ENCODE assay signal across 19 cellular contexts in the genomic region with DNA sequence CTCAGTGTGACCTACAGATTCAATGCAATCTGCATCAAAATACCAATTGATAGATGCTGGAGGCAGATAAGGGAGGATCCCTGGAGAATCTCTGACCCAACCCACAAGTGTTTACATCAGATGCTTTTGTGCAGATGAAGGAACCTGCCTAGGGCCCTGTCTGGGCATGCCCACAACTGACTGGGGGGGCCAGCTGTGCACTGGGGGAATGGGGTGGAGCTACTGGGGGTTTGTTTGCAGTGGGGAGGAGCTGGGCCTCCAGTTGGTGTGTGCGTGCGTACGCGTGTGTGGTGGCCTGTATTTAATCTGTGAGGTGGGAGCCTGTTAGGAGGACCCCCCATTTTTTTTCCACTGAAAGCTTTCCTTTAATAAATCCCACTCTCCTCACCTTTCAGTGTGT.
DNase-seq lines count a peak whose midpoint lies in the region; ATAC-seq, FAIRE-seq and TF ChIP-seq lines count a peak whose summit lies in the region.
"Had no signal": no experiment of that assay in that cellular context is flagged by ENCODE, and none has a peak within 500 bp of the region (broad histone marks: within the 10 kb centered on the region; RNA-seq: fewer than 3 reads in every experiment).

No MANE protein-coding gene starts in this region.

- H3K4me3 ChIP-seq in HCT116 (replicated peaks in 1 of 2; ENCODE audit: low read depth in 1 of 2, low read length in 2 of 2) (no peak overlapping the region), HUES6 (ENCODE audit: low read depth, low read length) (no peak overlapping the region)
- H3K4me3 ChIP-seq: A549 had no signal

- H3K9ac ChIP-seq in HCT116 (ENCODE audit: low read length), result no peak overlapping the region
- no peak overlapping the region for H3K9ac ChIP-seq in HUES6 (ENCODE audit: low read length)

- TF ChIP-seq CTCF in HCT116 (IDR thresholded peaks at IDR 0.05 in 2 of 3, conservative IDR thresholded peaks at IDR 0.05 in 1 of 3; ENCODE audit: borderline replicate concordance in 1 of 3, insufficient read depth in 1 of 3, low read depth in 2 of 3, low read length in 2 of 3) (no peak), WTC11 (IDR thresholded peaks at IDR 0.05) (no peak)

- H3K9me3 ChIP-seq in HCT116 (ENCODE audit: control insufficient read depth in 1 of 2, insufficient read depth in 1 of 2, low read depth in 1 of 2, low read length in 2 of 2) (no peaks in the 10 kb centered on the region), HUES6 (ENCODE audit: control insufficient read depth, insufficient read depth, low read depth, low read length) (peaks cover 21% of the 10 kb centered on the region; the same call in 1 of the 2 replicates)
- H3K9me3 ChIP-seq: A549, BE2C had no signal

- POLR2A ChIA-PET in HCT116 (lab: Charles Lee) (no interaction called here), WTC11 (lab: Charles Lee) (no interaction called here)

- H3K27me3 ChIP-seq in HCT116 (ENCODE audit: insufficient read depth, low read length) (no peaks in the 10 kb centered on the region), HUES6 (ENCODE audit: control insufficient read depth, insufficient read depth, low read length) (no peaks in the 10 kb centered on the region)
- H3K27me3 ChIP-seq: BE2C had no signal

- H4K20me1 ChIP-seq in HCT116 (ENCODE audit: insufficient read depth), result no peaks in the 10 kb centered on the region

- intact Hi-C loops in HCT116 (cut with micrococcal nuclease), result no loop called here

- no peak overlapping the region for H3K27ac Mint-ChIP-seq in WTC11
- H3K27ac Mint-ChIP-seq: CD8-positive, alpha-beta T cell had no signal

- ATAC-seq in HCT116 (peak; percentile 55; the same call in 1 of the 2 replicates), WTC11 (peak; percentile 75)
- ATAC-seq: A549; CD8-positive, alpha-beta T cell had no signal

- no peak for TF ChIP-seq RAD21 in HCT116 (IDR thresholded peaks at IDR 0.05; ENCODE audit: low read depth)

- CTCF ChIA-PET in HCT116 (lab: Charles Lee), result no interaction called here
- CTCF ChIA-PET in WTC11 (lab: Charles Lee), result interaction anchor here (0.6 kb wide), 1 partner anchor 937 kb away, joined by 4 read pairs; no protein-coding TSS in a partner anchor

- DNase-seq in HCT116 (ENCODE audit: low read depth, low spot score) (no peak), WTC11 (ENCODE audit: low spot score) (no peak), urothelium cell line (ENCODE audit: low spot score) (peak; percentile 16), NCI-H524 treated with DMSO at 0.1 percent for 48 hours (lab: John Stamatoyannopoulos, UW) (no peak), T1000 (lab: John Stamatoyannopoulos, UW) (no peak)
- no peak for DNase-seq in effector CD8-positive, alpha-beta T cell (lab: John Stamatoyannopoulos, UW)
- DNase-seq: BE2C; CD8-positive, alpha-beta T cell; COR-L47; DMS153; DMS79 treated with DMSO at 0.1 percent for 48 hours; EL; GDM1 had no signal

- H3K4me1 ChIP-seq in HCT116 (ENCODE audit: control insufficient read depth in 1 of 2, insufficient read depth in 2 of 2, low read length in 2 of 2), result no peaks in the 10 kb centered on the region
- no peaks in the 10 kb centered on the region for H3K4me1 ChIP-seq in HUES6 (ENCODE audit: control insufficient read depth, insufficient read depth, low read length)
- H3K4me1 ChIP-seq: A549, BE2C had no signal

- H3K27ac ChIP-seq in HCT116 (ENCODE audit: low read depth, low read length), result no peak overlapping the region
- H3K27ac ChIP-seq in HUES6 (ENCODE audit: low read depth, low read length), result 0 out of 2 replicates have a peak overlapping the region, but pooled peaks have one; percentile 18
- H3K27ac ChIP-seq: A549, C4-2B had no signal

- no peaks in the 10 kb centered on the region for H3K9me2 ChIP-seq in HCT116 (ENCODE audit: insufficient read depth)

- no peaks in the 10 kb centered on the region for H3K79me2 ChIP-seq in HCT116 (ENCODE audit: insufficient read depth, low read length)

- peaks cover 17% of the 10 kb centered on the region for H3K4me1 Mint-ChIP-seq in WTC11

- BruUV-seq in HCT116 (replicated peaks; lab: Mats Ljungman, UMichigan), result no TSS peak

- H3K36me3 ChIP-seq in HCT116 (ENCODE audit: control insufficient read depth in 1 of 2, insufficient read depth in 2 of 2, low read length in 2 of 2) (no peaks in the 10 kb centered on the region), HUES6 (ENCODE audit: control insufficient read depth, insufficient read depth, low read length) (no peaks in the 10 kb centered on the region)
- H3K36me3 ChIP-seq: BE2C had no signal

- no peak for FAIRE-seq in urothelium cell line (lab: Jason Lieb, UNC)
- FAIRE-seq: A549, D721Med, GM12892, H54 had no signal

- RAD21 ChIA-PET in HCT116 (lab: Charles Lee; ENCODE audit: low non-redundant PET in 1 of 2, low total read pairs in 2 of 2, uncharacterized antibody in 2 of 2, unreplicated experiment in 2 of 2), result no interaction called here

- H3K4me3 Mint-ChIP-seq in WTC11, result no peak overlapping the region
- H3K4me3 Mint-ChIP-seq: CD8-positive, alpha-beta T cell had no signal

- peaks cover 45% of the 10 kb centered on the region for H3K36me3 Mint-ChIP-seq in WTC11
- H3K36me3 Mint-ChIP-seq: CD8-positive, alpha-beta T cell had no signal

- H3K4me2 ChIP-seq in HCT116 (ENCODE audit: low read length), result no peak overlapping the region
- H3K4me2 ChIP-seq: A549 had no signal

- 0 out of 2 replicates have a peak, but pooled peaks cover 3% of the 10 kb centered on the region for H3K27me3 Mint-ChIP-seq in WTC11 (ENCODE audit: low read depth)

- TF ChIP-seq POLR2A in HCT116 (IDR thresholded peaks at IDR 0.05; ENCODE audit: borderline replicate concordance, extremely low read depth, insufficient read depth, insufficient read length), result no peak

- peaks cover 49% of the 10 kb centered on the region for H3K9me3 Mint-ChIP-seq in WTC11

- no peak overlapping the region for H2AFZ ChIP-seq in HCT116 (ENCODE audit: low read depth, low read length, poor library complexity, severe bottlenecking)

TF ChIP-seq in HCT116, 20 proteins besides CTCF, POLR2A, EP300 and RAD21:
- TF ChIP-seq TCF7L2 (IDR thresholded peaks at IDR 0.05; ENCODE audit: borderline replicate concordance, extremely low read depth, insufficient read depth, insufficient read length), result no peak

TF ChIP-seq in WTC11, 78 proteins besides CTCF, POLR2A, EP300 and RAD21:
- TF ChIP-seq ZNF263 (CRISPR knock-in tag; IDR thresholded peaks at IDR 0.05; ENCODE audit: low read depth) (no peak), JAZF1 (CRISPR knock-in tag; IDR thresholded peaks at IDR 0.05) (no peak), ETV6 (CRISPR knock-in tag; IDR thresholded peaks at IDR 0.05) (no peak), FOXP1 (CRISPR knock-in tag; IDR thresholded peaks at IDR 0.05; ENCODE audit: borderline replicate concordance) (no peak)
- TF ChIP-seq, protein P1, sequence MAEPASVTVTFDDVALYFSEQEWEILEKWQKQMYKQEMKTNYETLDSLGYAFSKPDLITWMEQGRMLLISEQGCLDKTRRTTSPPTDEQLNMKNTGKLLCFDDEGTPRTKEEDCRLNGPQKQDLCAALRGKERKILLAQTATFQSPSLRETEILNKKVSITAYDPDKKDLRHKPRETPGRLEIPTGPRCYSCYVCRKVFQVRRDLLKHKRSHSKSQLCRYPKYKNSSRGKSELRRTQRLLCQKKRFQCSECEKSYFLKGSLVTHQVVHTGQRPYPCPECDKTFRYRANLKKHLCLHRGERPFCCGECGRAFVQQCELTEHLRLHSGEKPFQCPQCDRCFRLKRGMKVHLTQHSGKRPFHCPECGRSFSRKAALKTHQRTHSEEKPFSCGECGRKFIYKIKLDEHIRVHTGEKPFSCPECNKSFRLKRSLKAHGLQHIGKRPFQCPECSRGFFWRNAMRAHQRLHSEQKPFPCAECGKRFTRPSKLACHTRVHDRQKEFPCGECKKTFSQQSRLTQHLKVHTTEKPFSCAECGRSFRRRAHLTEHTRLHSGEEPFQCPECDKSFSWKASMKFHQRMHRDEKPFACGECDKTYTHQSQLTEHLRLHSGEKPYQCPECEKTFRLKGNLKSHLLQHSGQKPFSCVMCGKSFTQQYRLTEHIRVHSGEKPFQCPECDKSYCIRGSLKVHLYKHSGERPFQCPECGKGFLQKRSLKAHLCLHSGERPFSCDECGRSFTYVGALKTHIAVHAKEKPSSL (CRISPR knock-in tag; conservative IDR thresholded peaks at IDR 0.05), result no peak
- TF ChIP-seq, protein P2, sequence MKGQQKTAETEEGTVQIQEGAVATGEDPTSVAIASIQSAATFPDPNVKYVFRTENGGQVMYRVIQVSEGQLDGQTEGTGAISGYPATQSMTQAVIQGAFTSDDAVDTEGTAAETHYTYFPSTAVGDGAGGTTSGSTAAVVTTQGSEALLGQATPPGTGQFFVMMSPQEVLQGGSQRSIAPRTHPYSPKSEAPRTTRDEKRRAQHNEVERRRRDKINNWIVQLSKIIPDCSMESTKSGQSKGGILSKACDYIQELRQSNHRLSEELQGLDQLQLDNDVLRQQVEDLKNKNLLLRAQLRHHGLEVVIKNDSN (CRISPR knock-in tag; IDR thresholded peaks at IDR 0.05), result no peak
